In genomic region chr3:156535162-156535627, GRCh38 we compare ENCODE assay signal across 7 cellular contexts. TPM values are rescaled to one million over a fixed set of nuclear protein-coding genes. Genes with fewer than 3 reads are reported as not detected.
DNase-seq lines count a peak whose midpoint lies in the region; ATAC-seq, FAIRE-seq and TF ChIP-seq lines count a peak whose summit lies in the region.

No MANE protein-coding gene starts in this region.

- SMC1A ChIA-PET in GM12878 (lab: Charles Lee; ENCODE audit: uncharacterized antibody, unreplicated experiment), result interaction anchor here (0.7 to 1.3 kb wide), 8 partner anchors 9 to 383 kb away, joined by 3 to 7 read pairs (median 4); no protein-coding TSS in a partner anchor

- TSS peak; percentile 16 for BruUV-seq in GM12878 (replicated peaks; lab: Mats Ljungman, UMichigan)

- no peak for FAIRE-seq in GM12878 (lab: Jason Lieb, UNC)

- peaks cover 19% of the 10 kb centered on the region for H3K36me3 Mint-ChIP-seq in stimulated activated naive CD8-positive, alpha-beta T cell treated with anti-CD3 and anti-CD28 coated beads, Interleukin-15, Interleukin-2, amounts not matched to agents 100 ng/mL and 50 ng/mL, for 24 hours (ENCODE audit: low read depth)

- H3K36me3 ChIP-seq in GM12878 (ENCODE audit: control insufficient read depth in 2 of 2, insufficient read depth in 2 of 2, low read length in 1 of 2), result peaks cover 0 to 6% of the 10 kb centered on the region in 2 experiments; a peak in 2 of 4 replicates

- no peak overlapping the region for H2AFZ ChIP-seq in GM12878 (ENCODE audit: control insufficient read depth, low read depth, low read length)

- DNase-seq in NCI-H2227 (lab: John Stamatoyannopoulos, UW; ENCODE audit: unreplicated experiment) (peak; percentile 54), GM12878 (ENCODE audit: low read depth, low spot score) (no peak), islet precursor cell (peak; percentile 97)
- DNase-seq in NK-92 treated with Interleukin-12 subunit alpha and Interleukin-12 subunit beta, amount 100 ng/mL, for 24 hours (lab: John Stamatoyannopoulos, UW), result no peak

- CTCF ChIA-PET in GM12878 (lab: Yijun Ruan, JAX), result interaction anchor here (0.7 to 2.7 kb wide), 7 partner anchors 9 to 187 kb away, joined by 3 to 12 read pairs (median 4); no protein-coding TSS in a partner anchor

- ATAC-seq in GM18858 (IDR thresholded peaks at IDR 0.05; ENCODE audit: unreplicated experiment), result peak; percentile 36
- peak; percentile 53 for ATAC-seq in GM12878
- ATAC-seq in GM19395 (IDR thresholded peaks at IDR 0.05; ENCODE audit: unreplicated experiment), result no peak

- H3K9me3 ChIP-seq in GM12878 (replicated peaks; ENCODE audit: control insufficient read depth, insufficient read depth, low read length), result no peaks in the 10 kb centered on the region

- intact Hi-C loops in GM12878 (cut with micrococcal nuclease; ENCODE audit: unreplicated experiment), result no loop called here

- no peak overlapping the region for H3K9ac ChIP-seq in GM12878 (ENCODE audit: control insufficient read depth, insufficient read depth, low read length)

- no peaks in the 10 kb centered on the region for H3K4me1 ChIP-seq in GM12878 (ENCODE audit: control insufficient read depth, insufficient read depth, low read length)

- H3K27ac ChIP-seq in GM12878 (ENCODE audit: control insufficient read depth, insufficient read depth), result no peak overlapping the region

- in situ Hi-C loops in GM12878 (cut with MboI), result no loop called here

- peak; percentile 30 for TF ChIP-seq RAD21 in GM12878 (IDR thresholded peaks at IDR 0.05; ENCODE audit: insufficient read depth, low read depth, low read length)

- H3K27me3 Mint-ChIP-seq in stimulated activated naive CD8-positive, alpha-beta T cell treated with anti-CD3 and anti-CD28 coated beads, Interleukin-15, Interleukin-2, amounts not matched to agents 100 ng/mL and 50 ng/mL, for 24 hours, result no peaks in the 10 kb centered on the region

- H3K4me3 ChIP-seq in GM12878, result no peak overlapping the region

- POLR2A ChIA-PET in GM12878 (lab: Charles Lee), result interaction anchor here (0.5 to 1.4 kb wide), 2 partner anchors 10 to 713 kb away, joined by 3 to 4 read pairs; no protein-coding TSS in a partner anchor

- no peak overlapping the region for H3K4me2 ChIP-seq in GM12878 (ENCODE audit: control insufficient read depth, insufficient read depth)

- peak in 1 of 3 experiments; percentile 28; a peak in 3 of 6 replicates for TF ChIP-seq CTCF in GM12878 (IDR thresholded peaks at IDR 0.05 in 2 of 3, conservative IDR thresholded peaks at IDR 0.05 in 1 of 3; ENCODE audit: control insufficient read depth in 2 of 3, extremely low read depth in 1 of 3, insufficient read depth in 1 of 3, low read depth in 3 of 3, low read length in 3 of 3)

- peaks cover 14% of the 10 kb centered on the region for H3K4me1 Mint-ChIP-seq in stimulated activated naive CD8-positive, alpha-beta T cell treated with anti-CD3 and anti-CD28 coated beads, Interleukin-15, Interleukin-2, amounts not matched to agents 100 ng/mL and 50 ng/mL, for 24 hours (ENCODE audit: low read depth)

- H3K27me3 ChIP-seq in GM12878 (replicated peaks in 1 of 2; ENCODE audit: control insufficient read depth in 2 of 2, insufficient read depth in 2 of 2, low read length in 1 of 2), result no peaks in the 10 kb centered on the region

- H3K79me2 ChIP-seq in GM12878 (ENCODE audit: control insufficient read depth, insufficient read depth, low read length), result no peaks in the 10 kb centered on the region

- TF ChIP-seq POLR2A in GM12878 (IDR thresholded peaks at IDR 0.05; ENCODE audit: low read depth, low read length), result 0 out of 2 replicates have a peak, but pooled peaks have one; percentile 30

- no peak overlapping the region for H3K4me3 Mint-ChIP-seq in stimulated activated naive CD8-positive, alpha-beta T cell treated with anti-CD3 and anti-CD28 coated beads, Interleukin-15, Interleukin-2, amounts not matched to agents 100 ng/mL and 50 ng/mL, for 24 hours

- 67% methylated on average over 4 of the region's 4 CpGs for WGBS in GM12878 (ENCODE audit: insufficient coverage, insufficient replicate concordance, low lambda C conversion rate, missing lambda C conversion rate)

- no peaks in the 10 kb centered on the region for H3K9me3 Mint-ChIP-seq in stimulated activated naive CD8-positive, alpha-beta T cell treated with anti-CD3 and anti-CD28 coated beads, Interleukin-15, Interleukin-2, amounts not matched to agents 100 ng/mL and 50 ng/mL, for 24 hours

- no peak for TF ChIP-seq EP300 in GM12878 (IDR thresholded peaks at IDR 0.05; ENCODE audit: borderline replicate concordance in 1 of 2, control insufficient read depth in 1 of 2, low read depth in 2 of 2, low read length in 2 of 2)

- RAD21 ChIA-PET in GM12878 (lab: Charles Lee; ENCODE audit: unreplicated experiment), result interaction anchor here (1.0 to 1.3 kb wide), 4 partner anchors 9 to 143 kb away, joined by 3 to 4 read pairs (median 4); no protein-coding TSS in a partner anchor

- H3K27ac Mint-ChIP-seq in stimulated activated naive CD8-positive, alpha-beta T cell treated with anti-CD3 and anti-CD28 coated beads, Interleukin-15, Interleukin-2, amounts not matched to agents 100 ng/mL and 50 ng/mL, for 24 hours, result peak overlapping the region; percentile 9

- peaks cover 3% of the 10 kb centered on the region; the same call in 1 of the 2 replicates for H4K20me1 ChIP-seq in GM12878 (ENCODE audit: control insufficient read depth, insufficient read depth)

TF ChIP-seq in GM12878, 131 proteins besides CTCF, POLR2A, EP300 and RAD21:
- TF ChIP-seq RUNX3 (IDR thresholded peaks at IDR 0.05; ENCODE audit: low read length) (no peak), MEF2A (IDR thresholded peaks at IDR 0.05; ENCODE audit: insufficient read depth, low read depth, low read length) (no peak)

RNA-seq across cellular contexts. Expression of gene SSR3, which starts 19.7 kb away (rescaled TPM):
- total RNA-seq in GM12878 (2013; cell fraction: nucleolus; rRNA removed), result 113 and 121 TPM in 2 replicates
- 133 and 152 TPM in 2 replicates for total RNA-seq in GM12878 (2014; rRNA removed)
- total RNA-seq in GM12878 (2014; rRNA removed; fragmentation: Illumina TruSeq; extraction: Trizol), result 179 TPM in 2 replicates
- 190 and 193 TPM in 2 replicates for total RNA-seq in GM12878 (2021)
- polyA plus RNA-seq in GM12878 (2011; ENCODE audit: low read depth), result 324 TPM
- polyA plus RNA-seq in GM12878 (2011; rRNA removed), result 191 and 203 TPM in 2 replicates
- polyA plus RNA-seq in GM12878 (2011; cell fraction: cytosol; rRNA removed), result 111 and 126 TPM in 2 replicates
- 29.3 and 50.0 TPM in 2 replicates for polyA plus RNA-seq in GM12878 (2011; cell fraction: nucleus; rRNA removed)
- 292 and 304 TPM in 2 replicates for polyA plus RNA-seq in GM12878 (2012)
- 190 and 214 TPM in 2 replicates for polyA plus RNA-seq in GM12878 (2014; fragmentation: Illumina TruSeq; extraction: Trizol)
- 100 to 1,000 TPM; 278 to 345 TPM for polyA plus RNA-seq in GM12878 (2014; fragmentation: Nextera tagmentation; extraction: Ambion mirVana)
- polyA plus RNA-seq in GM12878 (2014; rRNA removed), result 124 and 153 TPM in 2 replicates
- polyA plus RNA-seq in GM12878 (2016; fragmentation: Nextera tagmentation; extraction: Ambion mirVana), result 100 to 1,000 TPM; 279 to 324 TPM
- 242 and 293 TPM in 2 replicates for polyA minus RNA-seq in GM12878 (2011; rRNA and poly(A)+ RNA removed)
- polyA minus RNA-seq in GM12878 (2011; cell fraction: cytosol; rRNA and poly(A)+ RNA removed), result 60.9 and 63.5 TPM in 2 replicates
- 61.4 and 83.0 TPM in 2 replicates for polyA minus RNA-seq in GM12878 (2011; cell fraction: nucleus; rRNA and poly(A)+ RNA removed)

Comparison
In these comparisons a context has a peak if more than half of its experiments do, and no peak if none do; other contexts are left out.
1. DNase-seq: peak in NCI-H2227 (single experiment) and islet precursor cell (single experiment); none in GM12878 (single experiment) and NK-92 treated with Interleukin-12 subunit alpha and Interleukin-12 subunit beta, amount 100 ng/mL, for 24 hours (single experiment).